In genomic region chr5:136028090-136028489, GRCh38 we compare ENCODE assay signal across 1 cellular context.
TF ChIP-seq lines count a peak whose summit lies in the region.

No MANE protein-coding gene starts in this region.

TF ChIP-seq in SK-N-SH treated with all-trans-retinoic acid at 6 μM for 48 hours, 23 proteins besides CTCF, POLR2A, EP300 and RAD21 (continued from another document):
- TF ChIP-seq CREB5 (CRISPR knock-in tag; IDR thresholded peaks at IDR 0.05; ENCODE audit: low read depth) (no peak), ZNF70 (CRISPR knock-in tag; IDR thresholded peaks at IDR 0.05) (no peak), ZC3H10 (CRISPR knock-in tag; IDR thresholded peaks at IDR 0.05) (no peak), RARB (CRISPR knock-in tag; IDR thresholded peaks at IDR 0.05) (no peak), ARNTL (CRISPR knock-in tag; IDR thresholded peaks at IDR 0.05; ENCODE audit: borderline replicate concordance, low read depth) (no peak), TOX (CRISPR knock-in tag; IDR thresholded peaks at IDR 0.05; ENCODE audit: borderline replicate concordance) (no peak), TCF4 (CRISPR knock-in tag; IDR thresholded peaks at IDR 0.05; ENCODE audit: borderline replicate concordance) (no peak), ZNF565 (CRISPR knock-in tag; conservative IDR thresholded peaks at IDR 0.05; ENCODE audit: low read depth) (no peak), POU6F1 (CRISPR knock-in tag; IDR thresholded peaks at IDR 0.05; ENCODE audit: borderline replicate concordance, low read depth) (no peak), OSR1 (CRISPR knock-in tag; IDR thresholded peaks at IDR 0.05) (no peak), CSRNP3 (CRISPR knock-in tag; IDR thresholded peaks at IDR 0.05) (no peak), ZFP30 (CRISPR knock-in tag; IDR thresholded peaks at IDR 0.05) (no peak)
